In the genomic region with DNA sequence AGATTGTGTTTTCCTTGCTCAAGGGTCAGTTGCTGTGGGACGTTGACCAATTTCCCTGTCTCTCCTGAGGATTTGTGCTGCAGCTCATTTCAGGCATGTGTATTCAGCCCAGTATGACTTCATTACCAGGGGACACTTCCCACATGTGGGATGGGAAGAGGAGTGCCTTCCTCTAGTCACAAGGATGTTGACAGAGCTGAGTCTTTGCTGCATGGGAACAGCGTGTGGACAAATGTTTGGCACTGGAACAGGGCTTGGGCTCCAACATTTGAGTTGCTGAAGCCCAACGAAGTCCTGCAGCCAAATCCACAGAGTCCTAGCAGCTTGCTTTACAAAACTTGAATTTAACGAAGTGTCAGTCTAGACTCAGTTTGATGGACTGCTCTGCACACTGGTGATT, we compare ENCODE assay signal across 23 cellular contexts.
"Had no signal": no experiment of that assay in that cellular context is flagged by ENCODE, and none has a peak within 500 bp of the region (broad histone marks: within the 10 kb centered on the region; RNA-seq: fewer than 3 reads in every experiment).

No MANE protein-coding gene starts in this region.

- H3K4me3 ChIP-seq: ascending aorta, ovary, transverse colon had no signal

- H3K27me3 ChIP-seq: ascending aorta, ovary, transverse colon had no signal

- H3K36me3 ChIP-seq: ascending aorta, ovary, transverse colon, WERI-Rb-1 had no signal

- ATAC-seq: activated CD4-positive, CD25-positive, alpha-beta regulatory T cell treated with anti-CD3 and anti-CD28 coated beads, Interleukin-2, amount 50 U/mL, for 24 hours; effector memory CD8-positive, alpha-beta T cell had no signal

- H3K4me1 ChIP-seq: ascending aorta, transverse colon had no signal

- H3K27ac ChIP-seq: ascending aorta, ovary, transverse colon, WERI-Rb-1 had no signal

- H3K9me3 ChIP-seq: ascending aorta, ovary, transverse colon had no signal

- DNase-seq: activated CD4-positive, alpha-beta T cell treated with anti-CD3 and anti-CD28 coated beads for 48 hours; activated CD4-positive, alpha-beta T cell treated with anti-CD3 and anti-CD28 coated beads, Interleukin-2, amount 50 U/mL, for 48 hours; activated CD8-positive, alpha-beta memory T cell treated with anti-CD3 and anti-CD28 coated beads for 24 hours; activated CD8-positive, alpha-beta memory T cell treated with anti-CD3 and anti-CD28 coated beads, Interleukin-2, amount 50 U/mL, for 4 hours; activated gamma-delta T cell; activated naive CD4-positive, alpha-beta T cell treated with anti-CD3 and anti-CD28 coated beads, Interleukin-2, amount 10 ng/mL, durations not matched to agents 7 days and 5 days; activated naive CD8-positive, alpha-beta T cell treated with anti-CD3 and anti-CD28 coated beads, Interleukin-2, amount 10 ng/mL, durations not matched to agents 7 days and 5 days; activated T-cell treated with anti-CD3 and anti-CD28 coated beads, Interleukin-2, amount 50 U/mL, for 1 hour; caudate nucleus; cortex of kidney; effector memory CD8-positive, alpha-beta T cell; erythroblast; mammary epithelial cell; naive B cell; ovary; retina; stimulated activated CD4-positive, alpha-beta T cell treated with anti-CD3 and anti-CD28 coated beads, Interleukin-2, amount 100 ng/mL, for 48 hours; stimulated activated naive CD4-positive, alpha-beta T cell treated with Interleukin-2 at 50 U/mL for 16 hours; T-helper 9 cell; transverse colon; WERI-Rb-1 had no signal
